ENCODE assay signal across 1 cellular context in the genomic region with DNA sequence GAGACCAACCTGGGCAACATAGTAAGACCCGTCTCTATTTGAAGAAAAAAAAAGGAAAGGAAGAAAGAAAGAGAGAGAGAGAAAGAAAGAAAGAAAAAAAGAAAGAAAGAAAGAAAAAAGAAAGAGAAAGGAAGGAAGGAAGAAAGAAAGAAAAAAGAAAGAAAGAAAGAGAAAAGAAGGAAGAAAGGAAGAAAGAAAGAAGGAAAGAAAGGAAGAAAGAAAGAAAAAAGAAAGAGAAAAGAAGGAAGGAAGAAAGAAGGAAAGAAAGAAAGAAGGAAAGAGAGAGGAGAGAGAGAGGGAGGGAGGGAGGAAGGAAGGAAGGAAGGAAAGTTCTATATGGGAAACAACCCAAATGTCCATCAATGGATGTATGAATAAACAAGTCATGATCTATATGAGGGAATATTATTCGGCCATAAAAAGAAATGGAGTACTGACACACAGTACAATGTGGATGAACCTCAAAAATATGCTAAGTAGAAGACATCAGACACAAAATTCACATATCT.
TF ChIP-seq lines count a peak whose summit lies in the region.

No MANE protein-coding gene starts in this region.

TF ChIP-seq in IMR-90, 13 proteins besides CTCF, POLR2A, EP300 and RAD21:
- TF ChIP-seq BHLHE40 (IDR thresholded peaks at IDR 0.05; ENCODE audit: low read depth, low read length), result no peak
- no peak for TF ChIP-seq MXI1 (IDR thresholded peaks at IDR 0.05; ENCODE audit: borderline replicate concordance, low read depth, low read length)
- no peak for TF ChIP-seq CEBPB (IDR thresholded peaks at IDR 0.05; ENCODE audit: low read depth, low read length)
- TF ChIP-seq SMC3 (IDR thresholded peaks at IDR 0.05; ENCODE audit: low read depth, low read length), result no peak
- TF ChIP-seq MAFK (IDR thresholded peaks at IDR 0.05; ENCODE audit: low read depth, low read length), result no peak
- no peak for TF ChIP-seq FOS (IDR thresholded peaks at IDR 0.05; ENCODE audit: low read depth, low read length)
- TF ChIP-seq NFE2L2 (IDR thresholded peaks at IDR 0.05; ENCODE audit: low read depth, low read length), result no peak
- TF ChIP-seq MAZ (IDR thresholded peaks at IDR 0.05; ENCODE audit: borderline replicate concordance, low read depth, low read length), result no peak
- TF ChIP-seq RFX5 (IDR thresholded peaks at IDR 0.05; ENCODE audit: low read depth, low read length), result no peak
- no peak for TF ChIP-seq CHD1 (IDR thresholded peaks at IDR 0.05; ENCODE audit: low read depth, low read length)
- TF ChIP-seq RCOR1 (IDR thresholded peaks at IDR 0.05; ENCODE audit: insufficient replicate concordance, low read length), result no peak
- TF ChIP-seq, protein P1, sequence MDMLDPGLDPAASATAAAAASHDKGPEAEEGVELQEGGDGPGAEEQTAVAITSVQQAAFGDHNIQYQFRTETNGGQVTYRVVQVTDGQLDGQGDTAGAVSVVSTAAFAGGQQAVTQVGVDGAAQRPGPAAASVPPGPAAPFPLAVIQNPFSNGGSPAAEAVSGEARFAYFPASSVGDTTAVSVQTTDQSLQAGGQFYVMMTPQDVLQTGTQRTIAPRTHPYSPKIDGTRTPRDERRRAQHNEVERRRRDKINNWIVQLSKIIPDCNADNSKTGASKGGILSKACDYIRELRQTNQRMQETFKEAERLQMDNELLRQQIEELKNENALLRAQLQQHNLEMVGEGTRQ (IDR thresholded peaks at IDR 0.05; ENCODE audit: low read depth, low read length), result no peak
- TF ChIP-seq, protein P2, sequence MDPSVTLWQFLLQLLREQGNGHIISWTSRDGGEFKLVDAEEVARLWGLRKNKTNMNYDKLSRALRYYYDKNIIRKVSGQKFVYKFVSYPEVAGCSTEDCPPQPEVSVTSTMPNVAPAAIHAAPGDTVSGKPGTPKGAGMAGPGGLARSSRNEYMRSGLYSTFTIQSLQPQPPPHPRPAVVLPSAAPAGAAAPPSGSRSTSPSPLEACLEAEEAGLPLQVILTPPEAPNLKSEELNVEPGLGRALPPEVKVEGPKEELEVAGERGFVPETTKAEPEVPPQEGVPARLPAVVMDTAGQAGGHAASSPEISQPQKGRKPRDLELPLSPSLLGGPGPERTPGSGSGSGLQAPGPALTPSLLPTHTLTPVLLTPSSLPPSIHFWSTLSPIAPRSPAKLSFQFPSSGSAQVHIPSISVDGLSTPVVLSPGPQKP (IDR thresholded peaks at IDR 0.05; ENCODE audit: borderline replicate concordance, low read depth, low read length), result no peak
